Comparison of ENCODE assay signal across 13 cellular contexts in the genomic region with DNA sequence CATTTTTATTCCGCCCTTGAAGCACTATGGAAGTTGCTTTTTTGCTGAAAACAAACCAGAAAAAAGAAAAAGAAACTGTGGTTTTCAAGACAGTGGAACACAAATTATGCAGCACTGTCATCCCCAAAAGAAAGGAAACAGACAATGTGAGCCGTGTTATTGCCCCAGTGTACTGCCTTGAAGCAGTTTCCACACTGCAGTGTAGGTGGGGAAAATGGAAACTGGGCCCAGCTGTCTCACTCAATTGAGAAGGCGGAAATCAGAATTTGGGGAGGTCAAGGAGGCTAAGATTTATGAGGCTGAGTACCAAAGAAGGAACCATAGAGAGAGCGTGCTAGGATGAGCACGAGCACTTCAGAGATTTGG.
"Had no signal": no experiment of that assay in that cellular context is flagged by ENCODE, and none has a peak within 500 bp of the region (broad histone marks: within the 10 kb centered on the region; RNA-seq: fewer than 3 reads in every experiment).

No MANE protein-coding gene starts in this region.

- H3K27ac Mint-ChIP-seq: endodermal cell, mesothelial cell of epicardium, progenitor cell of endocrine pancreas had no signal

- DNase-seq: adrenal gland; dorsolateral prefrontal cortex; endodermal cell; erythroblast; heart right ventricle; lower lobe of right lung; stimulated activated CD4-positive, alpha-beta T cell treated with anti-CD3 and anti-CD28 coated beads, Interleukin-4, amount 100 ng/mL, for 4 hours; stomach; SW 1271; testis had no signal

- H3K27me3 Mint-ChIP-seq: progenitor cell of endocrine pancreas had no signal

- H3K4me1 Mint-ChIP-seq: endodermal cell, mesothelial cell of epicardium had no signal

- ATAC-seq: gastroesophageal sphincter, heart right ventricle, lower lobe of right lung had no signal

- H3K4me3 Mint-ChIP-seq: endodermal cell, mesothelial cell of epicardium had no signal
